Comparison of ENCODE assay signal across 12 cellular contexts in the genomic region with DNA sequence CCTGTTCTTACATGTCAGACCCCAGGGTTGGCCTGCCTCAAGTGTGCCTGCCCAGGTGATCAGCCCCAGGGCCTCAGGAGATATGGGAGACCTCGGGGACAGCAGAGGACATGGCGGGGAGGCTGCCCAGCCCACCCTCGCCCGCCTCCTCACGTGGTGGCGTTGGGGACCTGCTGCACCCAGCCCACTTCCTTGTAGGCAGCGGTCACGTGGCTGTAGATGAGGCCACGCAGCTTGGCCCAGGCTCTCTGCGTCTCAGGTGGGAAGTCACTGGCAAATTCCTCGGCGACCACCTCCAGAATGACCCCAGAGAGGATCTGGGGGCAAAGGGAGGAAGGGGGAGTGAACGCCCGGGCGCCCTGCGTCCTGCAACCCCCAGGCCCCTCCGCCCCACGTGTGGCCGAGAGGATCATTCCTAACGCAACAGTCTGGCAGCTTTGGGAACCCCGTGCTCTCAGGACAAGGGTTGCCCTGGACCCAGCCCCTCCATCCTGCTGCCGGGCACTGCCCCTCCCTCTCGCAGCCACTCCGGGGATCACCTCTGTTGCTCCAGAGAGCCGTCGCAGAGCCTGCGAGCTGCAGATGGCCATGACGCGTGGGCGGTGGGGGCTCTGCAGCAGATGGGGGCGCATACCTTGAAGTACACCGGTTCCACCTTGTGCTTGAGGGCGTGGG. TPM values are rescaled to one million over a fixed set of nuclear protein-coding genes. Genes with fewer than 3 reads are reported as not detected.
A peak's percentile ranks its signal among the peaks of the same experiment; 100 is the strongest.
DNase-seq lines count a peak whose midpoint lies in the region; ATAC-seq and TF ChIP-seq lines count a peak whose summit lies in the region.
"Had no signal": no experiment of that assay in that cellular context is flagged by ENCODE, and none has a peak within 500 bp of the region (broad histone marks: within the 10 kb centered on the region; RNA-seq: fewer than 3 reads in every experiment).

No MANE protein-coding gene starts in this region.

- no peak for DNase-seq in SJCRH30
- no peak for DNase-seq in naive B cell
- no peak for DNase-seq in thyroid gland
- DNase-seq in activated T-helper 1 cell treated with anti-CD3 and anti-CD28 coated beads, Interleukin-12 subunit alpha, Interleukin-12 subunit beta, Interleukin-2, Interleukin-4 antibody, amounts not matched to agents 30 ng/mL and 10 ng/mL and 1 ng/mL, durations not matched to agents 14 hours and 24 hours and 36 hours (ENCODE audit: low spot score) = no peak
- DNase-seq in nephron progenitor cell = no peak
- no peak for DNase-seq in ureter (ENCODE audit: low spot score)
- DNase-seq: activated CD4-positive, CD25-positive, alpha-beta regulatory T cell treated with anti-CD3 and anti-CD28 coated beads, Interleukin-2, amount 50 U/mL, for 72 hours; activated effector memory CD4-positive, alpha-beta T cell treated with anti-CD3 and anti-CD28 coated beads, Interleukin-2, amount 50 U/mL, for 16 hours; effector CD8-positive, alpha-beta T cell; NCI-H226 had no signal

- no peaks in the 10 kb centered on the region for H3K9me3 Mint-ChIP-seq in naive B cell
- H3K9me3 Mint-ChIP-seq in activated T-helper 1 cell treated with anti-CD3 and anti-CD28 coated beads, Interleukin-12 subunit alpha, Interleukin-12 subunit beta, Interleukin-2, Interleukin-4 antibody, amounts not matched to agents 30 ng/mL and 10 ng/mL and 1 ng/mL, durations not matched to agents 14 hours and 24 hours and 36 hours = no peaks in the 10 kb centered on the region
- no peaks in the 10 kb centered on the region for H3K9me3 Mint-ChIP-seq in nephron progenitor cell

- H3K4me3 ChIP-seq in SJCRH30 (peak overlapping the region; percentile 33), thyroid gland (replicated peaks in 1 of 3) (no peak overlapping the region)

- H3K4me1 Mint-ChIP-seq in naive B cell (peaks cover 31 to 50% (median 37%) of the 10 kb centered on the region in 3 donors), nephron progenitor cell (peaks cover 73% of the 10 kb centered on the region)
- H3K4me1 Mint-ChIP-seq in activated T-helper 1 cell treated with anti-CD3 and anti-CD28 coated beads, Interleukin-12 subunit alpha, Interleukin-12 subunit beta, Interleukin-2, Interleukin-4 antibody, amounts not matched to agents 30 ng/mL and 10 ng/mL and 1 ng/mL, durations not matched to agents 14 hours and 24 hours and 36 hours (ENCODE audit: low read depth) = no peaks in the 10 kb centered on the region

- TF ChIP-seq CTCF in thyroid gland (IDR thresholded peaks at IDR 0.05) (no peak), nephron progenitor cell (IDR thresholded peaks at IDR 0.05) (no peak)

- H3K4me1 ChIP-seq in SJCRH30 (peaks cover 30% of the 10 kb centered on the region), thyroid gland (peaks cover 20 to 50% of the 10 kb centered on the region in 2 donors)

- H3K36me3 Mint-ChIP-seq in naive B cell = no peaks in the 10 kb centered on the region
- no peaks in the 10 kb centered on the region for H3K36me3 Mint-ChIP-seq in activated T-helper 1 cell treated with anti-CD3 and anti-CD28 coated beads, Interleukin-12 subunit alpha, Interleukin-12 subunit beta, Interleukin-2, Interleukin-4 antibody, amounts not matched to agents 30 ng/mL and 10 ng/mL and 1 ng/mL, durations not matched to agents 14 hours and 24 hours and 36 hours (ENCODE audit: low read depth)
- no peaks in the 10 kb centered on the region for H3K36me3 Mint-ChIP-seq in nephron progenitor cell (ENCODE audit: low read depth)

- no peaks in the 10 kb centered on the region for H3K27me3 ChIP-seq in SJCRH30
- no peaks in the 10 kb centered on the region for H3K27me3 ChIP-seq in thyroid gland

- H3K27ac Mint-ChIP-seq in naive B cell = peak overlapping the region in 4 of 6 donors; percentile 49 to 99 (median 92)
- H3K27ac Mint-ChIP-seq in activated T-helper 1 cell treated with anti-CD3 and anti-CD28 coated beads, Interleukin-12 subunit alpha, Interleukin-12 subunit beta, Interleukin-2, Interleukin-4 antibody, amounts not matched to agents 30 ng/mL and 10 ng/mL and 1 ng/mL, durations not matched to agents 14 hours and 24 hours and 36 hours = no peak overlapping the region
- H3K27ac Mint-ChIP-seq in nephron progenitor cell = no peak overlapping the region

- peak overlapping the region; percentile 44 for H3K27ac ChIP-seq in SJCRH30
- H3K27ac ChIP-seq in thyroid gland = peak overlapping the region; percentile 89 to 95 (median 93)

- ATAC-seq in esophagus mucosa (peak; percentile 1), naive B cell (ENCODE audit: low read depth in 2 of 2) (no peak), HG02885 (IDR thresholded peaks at IDR 0.05; ENCODE audit: poor library complexity, unreplicated experiment) (no peak)

- H3K36me3 ChIP-seq in SJCRH30 = no peaks in the 10 kb centered on the region
- H3K36me3 ChIP-seq in thyroid gland = no peaks in the 10 kb centered on the region

- H3K27me3 Mint-ChIP-seq in naive B cell = peaks cover 0 to 5% (median 0%) of the 10 kb centered on the region in 3 donors
- peaks cover 19% of the 10 kb centered on the region for H3K27me3 Mint-ChIP-seq in activated T-helper 1 cell treated with anti-CD3 and anti-CD28 coated beads, Interleukin-12 subunit alpha, Interleukin-12 subunit beta, Interleukin-2, Interleukin-4 antibody, amounts not matched to agents 30 ng/mL and 10 ng/mL and 1 ng/mL, durations not matched to agents 14 hours and 24 hours and 36 hours (ENCODE audit: insufficient read depth)
- peaks cover 19% of the 10 kb centered on the region for H3K27me3 Mint-ChIP-seq in nephron progenitor cell (ENCODE audit: low read depth, poor library complexity)

- H3K9me3 ChIP-seq in SJCRH30 (replicated peaks) = no peaks in the 10 kb centered on the region
- no peaks in the 10 kb centered on the region for H3K9me3 ChIP-seq in thyroid gland

- WGBS in thyroid gland, 2 donors = 78 to 85% methylated on average over 10 to 30 of the region's 33 CpGs

- H3K4me3 Mint-ChIP-seq in naive B cell (peak overlapping the region in 3 of 8 donors; percentile 10 to 85 (median 77)), nephron progenitor cell (no peak overlapping the region)
- H3K4me3 Mint-ChIP-seq in activated T-helper 1 cell treated with anti-CD3 and anti-CD28 coated beads, Interleukin-12 subunit alpha, Interleukin-12 subunit beta, Interleukin-2, Interleukin-4 antibody, amounts not matched to agents 30 ng/mL and 10 ng/mL and 1 ng/mL, durations not matched to agents 14 hours and 24 hours and 36 hours = no peak overlapping the region

- TF ChIP-seq POLR2A in thyroid gland (IDR thresholded peaks at IDR 0.05) = no peak

- intact Hi-C loops in thyroid gland (cut with DNase I) = no loop called here
- intact Hi-C loops in activated T-helper 1 cell treated with anti-CD3 and anti-CD28 coated beads, Interleukin-12 subunit alpha, Interleukin-12 subunit beta, Interleukin-2, Interleukin-4 antibody, amounts not matched to agents 30 ng/mL and 10 ng/mL and 1 ng/mL, durations not matched to agents 14 hours and 24 hours and 36 hours (cut with micrococcal nuclease) = no loop called here

RNA-seq across cellular contexts. Expression of gene CYGB, which starts 6.5 kb away (rescaled TPM):
- total RNA-seq in SJCRH30 (2014; rRNA removed; shearing (Covaris generic)) = not detected in 2 replicates
- 2.6 TPM for total RNA-seq in esophagus mucosa
- polyA plus RNA-seq in naive B cell (ENCODE audit: low read depth in 6 of 6) = 1 to 10 TPM in 2 of 6 donors, under 1 TPM in 4; 0.21 to 2.4 (median 0.79) TPM
- 10 to 100 TPM; 14.7 to 32.3 (median 25.6) TPM for total RNA-seq in thyroid gland
- total RNA-seq in activated T-helper 1 cell treated with anti-CD3 and anti-CD28 coated beads, Interleukin-12 subunit alpha, Interleukin-12 subunit beta, Interleukin-2, Interleukin-4 antibody, amounts not matched to agents 30 ng/mL and 10 ng/mL and 1 ng/mL, durations not matched to agents 14 hours and 24 hours and 36 hours = not detected in 2 replicates
- 24.6 TPM for total RNA-seq in ureter

RNA-seq across cellular contexts. Expression of gene PRCD, which starts 8.9 kb away (rescaled TPM):
- 2.1 and 3.4 TPM in 2 replicates for total RNA-seq in SJCRH30 (2014; rRNA removed; shearing (Covaris generic))
- total RNA-seq in esophagus mucosa (0.64 TPM), thyroid gland (1 to 10 TPM; 1.5 to 8.3 (median 4.2) TPM), ureter (11.5 TPM)
- 10 to 100 TPM; 21.6 to 54.4 (median 34.3) TPM for polyA plus RNA-seq in naive B cell (ENCODE audit: low read depth in 6 of 6)
- total RNA-seq in activated T-helper 1 cell treated with anti-CD3 and anti-CD28 coated beads, Interleukin-12 subunit alpha, Interleukin-12 subunit beta, Interleukin-2, Interleukin-4 antibody, amounts not matched to agents 30 ng/mL and 10 ng/mL and 1 ng/mL, durations not matched to agents 14 hours and 24 hours and 36 hours = not detected in 2 replicates

RNA-seq across cellular contexts. Expression of gene RHBDF2, which starts 29.7 kb away (rescaled TPM):
- total RNA-seq in SJCRH30 (2014; rRNA removed; shearing (Covaris generic)) = 2.4 and 2.5 TPM in 2 replicates
- total RNA-seq in esophagus mucosa = 36.8 TPM
- 100 to 1,000 TPM in 1 of 6 donors, 10 to 100 TPM in 5; 44.0 to 148 (median 51.7) TPM for polyA plus RNA-seq in naive B cell (ENCODE audit: low read depth in 6 of 6)
- 10 to 100 TPM; 16.4 to 31.1 (median 22.1) TPM for total RNA-seq in thyroid gland
- total RNA-seq in activated T-helper 1 cell treated with anti-CD3 and anti-CD28 coated beads, Interleukin-12 subunit alpha, Interleukin-12 subunit beta, Interleukin-2, Interleukin-4 antibody, amounts not matched to agents 30 ng/mL and 10 ng/mL and 1 ng/mL, durations not matched to agents 14 hours and 24 hours and 36 hours = 53.2 and 53.7 TPM in 2 replicates
- 41.6 TPM for total RNA-seq in ureter

RNA-seq across cellular contexts. Expression of gene ST6GALNAC2, which starts 54.7 kb away (rescaled TPM):
- total RNA-seq in SJCRH30 (2014; rRNA removed; shearing (Covaris generic)) = 0.20 TPM in 1 of 2 replicates, not detected in the other
- total RNA-seq in esophagus mucosa = 24.0 TPM
- 1 to 10 TPM in 1 of 6 donors, under 1 TPM in 4, not detected in 1; 0.22 to 1.0 (median 0.48) TPM for polyA plus RNA-seq in naive B cell (ENCODE audit: low read depth in 6 of 6)
- total RNA-seq in thyroid gland = 10 to 100 TPM; 32.7 to 65.4 (median 42.6) TPM
- total RNA-seq in activated T-helper 1 cell treated with anti-CD3 and anti-CD28 coated beads, Interleukin-12 subunit alpha, Interleukin-12 subunit beta, Interleukin-2, Interleukin-4 antibody, amounts not matched to agents 30 ng/mL and 10 ng/mL and 1 ng/mL, durations not matched to agents 14 hours and 24 hours and 36 hours = not detected in 2 replicates
- total RNA-seq in ureter = 28.7 TPM

Comparison
In these comparisons a context has a peak if more than half of its experiments do, and no peak if none do; other contexts are left out.
1. H3K27ac Mint-ChIP-seq: peak in naive B cell (4 of 6); none in activated T-helper 1 cell treated with anti-CD3 and anti-CD28 coated beads, Interleukin-12 subunit alpha, Interleukin-12 subunit beta, Interleukin-2, Interleukin-4 antibody, amounts not matched to agents 30 ng/mL and 10 ng/mL and 1 ng/mL, durations not matched to agents 14 hours and 24 hours and 36 hours (single experiment) and nephron progenitor cell (single experiment).